ENCODE assay signal across 1 cellular context in the genomic region with DNA sequence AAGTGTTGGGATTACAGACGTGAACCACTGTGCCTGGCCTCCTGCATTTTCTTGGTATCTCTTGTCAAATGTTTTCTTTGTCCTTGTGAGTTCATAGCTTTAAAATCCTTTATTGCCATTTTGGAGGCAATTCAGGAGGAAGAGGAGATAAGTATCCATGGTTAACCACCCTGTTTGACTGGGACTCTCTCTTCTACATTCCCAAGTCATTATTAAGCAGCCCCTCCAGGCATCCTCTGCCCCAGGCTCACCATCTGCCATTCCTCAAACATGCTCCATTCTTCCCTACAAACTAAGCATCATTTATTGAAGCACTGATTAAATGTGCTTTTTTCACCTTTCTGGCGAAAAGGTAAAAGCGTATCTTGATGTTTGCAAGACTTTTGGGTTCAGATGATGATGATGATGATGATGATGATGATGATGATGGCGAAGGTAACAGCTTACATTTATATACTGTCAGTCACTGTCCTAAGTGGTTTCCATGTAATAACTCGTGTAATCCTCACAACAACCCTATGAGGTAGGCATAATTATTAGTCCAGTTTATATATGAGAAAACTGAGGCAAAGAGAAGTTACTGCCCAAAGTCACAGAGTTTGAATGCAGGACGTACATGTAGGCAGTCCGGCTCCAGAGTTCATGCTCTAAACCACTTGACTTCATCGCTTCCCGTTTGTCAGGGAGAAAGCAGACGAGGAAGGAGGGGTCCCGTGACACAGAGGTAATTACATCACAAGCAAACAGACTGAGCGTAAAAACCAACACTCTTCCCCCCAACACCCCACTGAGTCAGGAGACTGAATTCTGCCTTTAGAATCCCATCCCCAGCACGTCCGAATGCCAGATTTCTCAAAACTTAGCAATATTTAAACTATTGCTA.
TF ChIP-seq lines count a peak whose summit lies in the region.

No MANE protein-coding gene starts in this region.

TF ChIP-seq in GM23338, 12 proteins besides CTCF, POLR2A, EP300 and RAD21:
- TF ChIP-seq ZNF114 (CRISPR knock-in tag; IDR thresholded peaks at IDR 0.05): no peak
- TF ChIP-seq, protein P1, sequence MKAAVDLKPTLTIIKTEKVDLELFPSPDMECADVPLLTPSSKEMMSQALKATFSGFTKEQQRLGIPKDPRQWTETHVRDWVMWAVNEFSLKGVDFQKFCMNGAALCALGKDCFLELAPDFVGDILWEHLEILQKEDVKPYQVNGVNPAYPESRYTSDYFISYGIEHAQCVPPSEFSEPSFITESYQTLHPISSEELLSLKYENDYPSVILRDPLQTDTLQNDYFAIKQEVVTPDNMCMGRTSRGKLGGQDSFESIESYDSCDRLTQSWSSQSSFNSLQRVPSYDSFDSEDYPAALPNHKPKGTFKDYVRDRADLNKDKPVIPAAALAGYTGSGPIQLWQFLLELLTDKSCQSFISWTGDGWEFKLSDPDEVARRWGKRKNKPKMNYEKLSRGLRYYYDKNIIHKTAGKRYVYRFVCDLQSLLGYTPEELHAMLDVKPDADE (IDR thresholded peaks at IDR 0.05): no peak
- no peak for TF ChIP-seq EZH2phosphoT487 (IDR thresholded peaks at IDR 0.05; ENCODE audit: unreplicated experiment)
- TF ChIP-seq POLR2AphosphoS5 (IDR thresholded peaks at IDR 0.05; ENCODE audit: low read depth): no peak
- no peak for TF ChIP-seq JUNB (IDR thresholded peaks at IDR 0.05; ENCODE audit: unreplicated experiment)
- no peak for TF ChIP-seq ZNF331 (CRISPR knock-in tag; IDR thresholded peaks at IDR 0.05; ENCODE audit: low read depth)
- no peak for TF ChIP-seq EZH2 (IDR thresholded peaks at IDR 0.05; ENCODE audit: low read depth, unreplicated experiment)
- TF ChIP-seq NANOG (IDR thresholded peaks at IDR 0.05; ENCODE audit: borderline replicate concordance): no peak
- TF ChIP-seq, protein P2, sequence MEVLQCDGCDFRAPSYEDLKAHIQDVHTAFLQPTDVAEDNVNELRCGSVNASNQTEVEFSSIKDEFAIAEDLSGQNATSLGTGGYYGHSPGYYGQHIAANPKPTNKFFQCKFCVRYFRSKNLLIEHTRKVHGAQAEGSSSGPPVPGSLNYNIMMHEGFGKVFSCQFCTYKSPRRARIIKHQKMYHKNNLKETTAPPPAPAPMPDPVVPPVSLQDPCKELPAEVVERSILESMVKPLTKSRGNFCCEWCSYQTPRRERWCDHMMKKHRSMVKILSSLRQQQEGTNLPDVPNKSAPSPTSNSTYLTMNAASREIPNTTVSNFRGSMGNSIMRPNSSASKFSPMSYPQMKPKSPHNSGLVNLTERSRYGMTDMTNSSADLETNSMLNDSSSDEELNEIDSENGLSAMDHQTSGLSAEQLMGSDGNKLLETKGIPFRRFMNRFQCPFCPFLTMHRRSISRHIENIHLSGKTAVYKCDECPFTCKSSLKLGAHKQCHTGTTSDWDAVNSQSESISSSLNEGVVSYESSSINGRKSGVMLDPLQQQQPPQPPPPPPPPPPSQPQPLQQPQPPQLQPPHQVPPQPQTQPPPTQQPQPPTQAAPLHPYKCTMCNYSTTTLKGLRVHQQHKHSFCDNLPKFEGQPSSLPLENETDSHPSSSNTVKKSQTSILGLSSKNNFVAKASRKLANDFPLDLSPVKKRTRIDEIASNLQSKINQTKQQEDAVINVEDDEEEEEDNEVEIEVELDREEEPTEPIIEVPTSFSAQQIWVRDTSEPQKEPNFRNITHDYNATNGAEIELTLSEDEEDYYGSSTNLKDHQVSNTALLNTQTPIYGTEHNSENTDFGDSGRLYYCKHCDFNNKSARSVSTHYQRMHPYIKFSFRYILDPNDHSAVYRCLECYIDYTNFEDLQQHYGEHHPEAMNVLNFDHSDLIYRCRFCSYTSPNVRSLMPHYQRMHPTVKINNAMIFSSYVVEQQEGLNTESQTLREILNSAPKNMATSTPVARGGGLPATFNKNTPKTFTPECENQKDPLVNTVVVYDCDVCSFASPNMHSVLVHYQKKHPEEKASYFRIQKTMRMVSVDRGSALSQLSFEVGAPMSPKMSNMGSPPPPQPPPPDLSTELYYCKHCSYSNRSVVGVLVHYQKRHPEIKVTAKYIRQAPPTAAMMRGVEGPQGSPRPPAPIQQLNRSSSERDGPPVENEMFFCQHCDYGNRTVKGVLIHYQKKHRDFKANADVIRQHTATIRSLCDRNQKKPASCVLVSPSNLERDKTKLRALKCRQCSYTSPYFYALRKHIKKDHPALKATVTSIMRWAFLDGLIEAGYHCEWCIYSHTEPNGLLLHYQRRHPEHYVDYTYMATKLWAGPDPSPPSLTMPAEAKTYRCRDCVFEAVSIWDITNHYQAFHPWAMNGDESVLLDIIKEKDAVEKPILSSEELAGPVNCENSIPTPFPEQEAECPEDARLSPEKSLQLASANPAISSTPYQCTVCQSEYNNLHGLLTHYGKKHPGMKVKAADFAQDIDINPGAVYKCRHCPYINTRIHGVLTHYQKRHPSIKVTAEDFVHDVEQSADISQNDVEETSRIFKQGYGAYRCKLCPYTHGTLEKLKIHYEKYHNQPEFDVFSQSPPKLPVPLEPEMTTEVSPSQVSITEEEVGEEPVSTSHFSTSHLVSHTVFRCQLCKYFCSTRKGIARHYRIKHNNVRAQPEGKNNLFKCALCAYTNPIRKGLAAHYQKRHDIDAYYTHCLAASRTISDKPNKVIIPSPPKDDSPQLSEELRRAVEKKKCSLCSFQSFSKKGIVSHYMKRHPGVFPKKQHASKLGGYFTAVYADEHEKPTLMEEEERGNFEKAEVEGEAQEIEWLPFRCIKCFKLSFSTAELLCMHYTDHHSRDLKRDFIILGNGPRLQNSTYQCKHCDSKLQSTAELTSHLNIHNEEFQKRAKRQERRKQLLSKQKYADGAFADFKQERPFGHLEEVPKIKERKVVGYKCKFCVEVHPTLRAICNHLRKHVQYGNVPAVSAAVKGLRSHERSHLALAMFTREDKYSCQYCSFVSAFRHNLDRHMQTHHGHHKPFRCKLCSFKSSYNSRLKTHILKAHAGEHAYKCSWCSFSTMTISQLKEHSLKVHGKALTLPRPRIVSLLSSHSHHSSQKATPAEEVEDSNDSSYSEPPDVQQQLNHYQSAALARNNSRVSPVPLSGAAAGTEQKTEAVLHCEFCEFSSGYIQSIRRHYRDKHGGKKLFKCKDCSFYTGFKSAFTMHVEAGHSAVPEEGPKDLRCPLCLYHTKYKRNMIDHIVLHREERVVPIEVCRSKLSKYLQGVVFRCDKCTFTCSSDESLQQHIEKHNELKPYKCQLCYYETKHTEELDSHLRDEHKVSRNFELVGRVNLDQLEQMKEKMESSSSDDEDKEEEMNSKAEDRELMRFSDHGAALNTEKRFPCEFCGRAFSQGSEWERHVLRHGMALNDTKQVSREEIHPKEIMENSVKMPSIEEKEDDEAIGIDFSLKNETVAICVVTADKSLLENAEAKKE (CRISPR knock-in tag; IDR thresholded peaks at IDR 0.05): no peak
- TF ChIP-seq STAT1 (IDR thresholded peaks at IDR 0.05; ENCODE audit: unreplicated experiment): no peak
- no peak for TF ChIP-seq CREB1 (CRISPR knock-in tag; IDR thresholded peaks at IDR 0.05; ENCODE audit: low read depth)
- TF ChIP-seq, protein P3, sequence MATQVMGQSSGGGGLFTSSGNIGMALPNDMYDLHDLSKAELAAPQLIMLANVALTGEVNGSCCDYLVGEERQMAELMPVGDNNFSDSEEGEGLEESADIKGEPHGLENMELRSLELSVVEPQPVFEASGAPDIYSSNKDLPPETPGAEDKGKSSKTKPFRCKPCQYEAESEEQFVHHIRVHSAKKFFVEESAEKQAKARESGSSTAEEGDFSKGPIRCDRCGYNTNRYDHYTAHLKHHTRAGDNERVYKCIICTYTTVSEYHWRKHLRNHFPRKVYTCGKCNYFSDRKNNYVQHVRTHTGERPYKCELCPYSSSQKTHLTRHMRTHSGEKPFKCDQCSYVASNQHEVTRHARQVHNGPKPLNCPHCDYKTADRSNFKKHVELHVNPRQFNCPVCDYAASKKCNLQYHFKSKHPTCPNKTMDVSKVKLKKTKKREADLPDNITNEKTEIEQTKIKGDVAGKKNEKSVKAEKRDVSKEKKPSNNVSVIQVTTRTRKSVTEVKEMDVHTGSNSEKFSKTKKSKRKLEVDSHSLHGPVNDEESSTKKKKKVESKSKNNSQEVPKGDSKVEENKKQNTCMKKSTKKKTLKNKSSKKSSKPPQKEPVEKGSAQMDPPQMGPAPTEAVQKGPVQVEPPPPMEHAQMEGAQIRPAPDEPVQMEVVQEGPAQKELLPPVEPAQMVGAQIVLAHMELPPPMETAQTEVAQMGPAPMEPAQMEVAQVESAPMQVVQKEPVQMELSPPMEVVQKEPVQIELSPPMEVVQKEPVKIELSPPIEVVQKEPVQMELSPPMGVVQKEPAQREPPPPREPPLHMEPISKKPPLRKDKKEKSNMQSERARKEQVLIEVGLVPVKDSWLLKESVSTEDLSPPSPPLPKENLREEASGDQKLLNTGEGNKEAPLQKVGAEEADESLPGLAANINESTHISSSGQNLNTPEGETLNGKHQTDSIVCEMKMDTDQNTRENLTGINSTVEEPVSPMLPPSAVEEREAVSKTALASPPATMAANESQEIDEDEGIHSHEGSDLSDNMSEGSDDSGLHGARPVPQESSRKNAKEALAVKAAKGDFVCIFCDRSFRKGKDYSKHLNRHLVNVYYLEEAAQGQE (IDR thresholded peaks at IDR 0.05; ENCODE audit: unreplicated experiment): no peak
TF ChIP-seq in GM23338: peak in this region for 0.
